Comparison of ENCODE assay signal across 8 cellular contexts in the genomic region with DNA sequence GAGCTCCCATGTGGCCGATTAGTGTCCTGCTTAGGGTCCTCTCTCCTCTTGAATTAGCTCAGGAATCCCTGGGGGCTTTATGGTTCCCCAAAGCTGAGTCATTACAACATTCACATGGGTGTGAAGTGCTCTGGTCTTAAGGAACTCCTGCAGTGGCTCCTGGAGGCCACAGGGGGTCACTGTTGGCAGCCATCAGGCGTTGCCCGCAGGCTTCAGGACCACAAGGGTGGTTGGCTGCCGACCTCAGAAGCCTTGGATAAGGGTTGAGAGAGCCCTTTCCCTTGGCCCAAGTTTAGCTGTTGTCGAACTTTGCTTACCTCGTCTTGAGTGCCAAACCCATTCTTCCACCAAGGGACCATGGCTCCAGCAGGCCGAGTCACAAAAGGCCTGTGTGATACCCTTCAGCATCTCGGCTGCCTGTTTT.
DNase-seq lines count a peak whose midpoint lies in the region; ATAC-seq and TF ChIP-seq lines count a peak whose summit lies in the region.

No MANE protein-coding gene starts in this region.

- peak; percentile 35 for DNase-seq in A172 (ENCODE audit: low spot score)
- peak; percentile 48 for DNase-seq in GM12864 (ENCODE audit: low read depth)
- DNase-seq in HAP-1 (ENCODE audit: low spot score in 2 of 2) = peak; percentile 51 to 70
- DNase-seq in Kasumi-1 (lab: John Stamatoyannopoulos, UW) = peak; percentile 78 to 83
- DNase-seq in activated B cell treated with CpG ODN at 0.5 μM for 24 hours = no peak
- DNase-seq in fibroblast of peridontal ligament (ENCODE audit: extremely low read depth) = peak; percentile 2
- peak; percentile 55 for DNase-seq in neural crest cell (ENCODE audit: low read depth, low spot score)
- DNase-seq in NCI-H345 treated with DMSO at 0.1 percent for 48 hours (lab: John Stamatoyannopoulos, UW; ENCODE audit: unreplicated experiment) = no peak

- H3K27me3 ChIP-seq in HAP-1 (ENCODE audit: low read depth) = no peaks in the 10 kb centered on the region

- CTCF ChIA-PET in activated B cell treated with CpG ODN at 0.5 μM for 24 hours (lab: Charles Lee) = interaction anchor here (1.1 to 1.4 kb wide), 2 partner anchors 63 to 65 kb away, joined by 3 to 4 read pairs; no protein-coding TSS in a partner anchor

- peak; percentile 95 for TF ChIP-seq CTCF in GM12864 (IDR thresholded peaks at IDR 0.05; ENCODE audit: low read depth, low read length, missing control alignments)
- no peak for TF ChIP-seq CTCF in activated B cell treated with CpG ODN at 0.5 μM for 24 hours (IDR thresholded peaks at IDR 0.05)
- peak; percentile 73 for TF ChIP-seq CTCF in neural crest cell (conservative IDR thresholded peaks at IDR 0.05)

- no peaks in the 10 kb centered on the region for H3K27me3 Mint-ChIP-seq in activated B cell treated with CpG ODN at 0.5 μM for 24 hours
- no peaks in the 10 kb centered on the region for H3K27me3 Mint-ChIP-seq in neural crest cell (ENCODE audit: low read depth)

- no peak overlapping the region for H3K4me3 ChIP-seq in GM12864 (ENCODE audit: low read depth, low read length)
- no peak overlapping the region for H3K4me3 ChIP-seq in HAP-1

- H3K4me3 Mint-ChIP-seq in activated B cell treated with CpG ODN at 0.5 μM for 24 hours (no peak overlapping the region), neural crest cell (no peak overlapping the region)

- no peaks in the 10 kb centered on the region for H3K4me1 ChIP-seq in HAP-1

- intact Hi-C loops in activated B cell treated with CpG ODN at 0.5 μM for 24 hours (cut with micrococcal nuclease) = loop anchor here (1.0 to 10.0 kb wide), 6 partner anchors 59 to 1155 kb away; partner anchors contain the start of gene ZCCHC24

- in situ Hi-C loops in HAP-1 (cut with MboI; ENCODE audit: low sequenced_read_pairs) = no loop called here

- H3K36me3 Mint-ChIP-seq in activated B cell treated with CpG ODN at 0.5 μM for 24 hours (ENCODE audit: low read depth) (no peaks in the 10 kb centered on the region), neural crest cell (ENCODE audit: low read depth) (no peaks in the 10 kb centered on the region)

- H3K36me3 ChIP-seq in HAP-1 (replicated peaks) = no peaks in the 10 kb centered on the region

- H3K9me3 Mint-ChIP-seq in activated B cell treated with CpG ODN at 0.5 μM for 24 hours (no peaks in the 10 kb centered on the region), neural crest cell (no peaks in the 10 kb centered on the region)

- H3K4me1 Mint-ChIP-seq in activated B cell treated with CpG ODN at 0.5 μM for 24 hours (peaks cover 25% of the 10 kb centered on the region), neural crest cell (peaks cover 3% of the 10 kb centered on the region)

- peak; percentile 76 for ATAC-seq in activated B cell treated with CpG ODN at 0.5 μM for 24 hours (ENCODE audit: low read depth)

- POLR2A ChIA-PET in activated B cell treated with CpG ODN at 0.5 μM for 24 hours (lab: Charles Lee) = no interaction called here

- no peak overlapping the region for H3K27ac Mint-ChIP-seq in activated B cell treated with CpG ODN at 0.5 μM for 24 hours
- no peak overlapping the region for H3K27ac Mint-ChIP-seq in neural crest cell (ENCODE audit: unreplicated experiment)

- H3K9me3 ChIP-seq in HAP-1 = no peaks in the 10 kb centered on the region

Comparison
In these comparisons a context has a peak if more than half of its experiments do, and no peak if none do; other contexts are left out.
1. DNase-seq: peak in A172 (single experiment), GM12864 (single experiment), HAP-1 (2 of 2), Kasumi-1 (2 of 2), fibroblast of peridontal ligament (single experiment) and neural crest cell (single experiment); none in activated B cell treated with CpG ODN at 0.5 μM for 24 hours (single experiment) and NCI-H345 treated with DMSO at 0.1 percent for 48 hours (single experiment).